8 cellular contexts compared by ENCODE assay signal in genomic region chr19:54464624-54465266, GRCh38. TPM values are rescaled to one million over a fixed set of nuclear protein-coding genes. Genes with fewer than 3 reads are reported as not detected.
DNase-seq lines count a peak whose midpoint lies in the region; ATAC-seq, FAIRE-seq and TF ChIP-seq lines count a peak whose summit lies in the region.

No MANE protein-coding gene starts in this region.

- intact Hi-C loops in spleen (cut with DNase I; ENCODE audit: low total_unique reads) = no loop called here

- peak; percentile 83 for DNase-seq in NK-92 treated with Interleukin-12 subunit alpha and Interleukin-12 subunit beta, amount 100 ng/mL, for 24 hours (lab: John Stamatoyannopoulos, UW)
- DNase-seq in NK-92 (lab: John Stamatoyannopoulos, UW; ENCODE audit: unreplicated experiment) = no peak
- peak; percentile 72 for DNase-seq in NCI-H146 treated with DMSO at 0.1 percent for 48 hours (lab: John Stamatoyannopoulos, UW; ENCODE audit: unreplicated experiment)
- DNase-seq in bronchial epithelial cell (ENCODE audit: low read depth) = peak; percentile 66
- peak; percentile 76 for DNase-seq in inferior parietal cortex (ENCODE audit: extremely low spot score)
- DNase-seq in spleen = peak; percentile 98

- TF ChIP-seq CTCF in VCaP (conservative IDR thresholded peaks at IDR 0.05) (no peak; the same call in 1 of the 2 replicates), bronchial epithelial cell (IDR thresholded peaks at IDR 0.05; ENCODE audit: insufficient read depth, low read length, severe bottlenecking) (no peak), spleen (IDR thresholded peaks at IDR 0.05 in 8 of 11, conservative IDR thresholded peaks at IDR 0.05 in 3 of 11) (peak in 6 of 11 experiments; percentile 4 to 47 (median 42))

- no peaks in the 10 kb centered on the region for H3K9me3 ChIP-seq in spleen

- peak overlapping the region; percentile 82 for H3K4me3 ChIP-seq in bronchial epithelial cell (ENCODE audit: low read depth, low read length)
- H3K4me3 ChIP-seq in spleen = peak overlapping the region; percentile 54 to 74 (median 64)

- peaks cover 7% of the 10 kb centered on the region for H3K36me3 ChIP-seq in bronchial epithelial cell (ENCODE audit: control insufficient read depth, insufficient read depth, low read length)
- H3K36me3 ChIP-seq in spleen = peaks cover 0 to 29% (median 27%) of the 10 kb centered on the region in 6 donors

- peak; percentile 30 for ATAC-seq in HG02840 (IDR thresholded peaks at IDR 0.05; ENCODE audit: low FRiP score, unreplicated experiment)

- no peaks in the 10 kb centered on the region for H3K27me3 ChIP-seq in bronchial epithelial cell (ENCODE audit: control insufficient read depth, insufficient read depth, low read length)
- H3K27me3 ChIP-seq in spleen (replicated peaks in 1 of 7) = peaks cover 0 to 21% (median 0%) of the 10 kb centered on the region in 7 donors

- peaks cover 17 to 61% (median 43%) of the 10 kb centered on the region in 6 donors for H3K4me1 ChIP-seq in spleen

- no peak for FAIRE-seq in bronchial epithelial cell (lab: Jason Lieb, UNC)

- 0 to 4% (median 2%) methylated on average over 6 to 61 of the region's 61 CpGs for WGBS in spleen, 5 donors

- H3K27ac ChIP-seq in VCaP = peak overlapping the region; percentile 96
- peak overlapping the region; percentile 91 to 99 (median 96) for H3K27ac ChIP-seq in spleen

- no peak for TF ChIP-seq POLR2A in spleen (IDR thresholded peaks at IDR 0.05)

RNA-seq across cellular contexts. Expression of gene LENG9, which starts 1.2 kb away (rescaled TPM):
- total RNA-seq in bronchial epithelial cell = 6.5 and 15.0 TPM in 2 replicates
- 1 to 10 TPM; 4.4 to 8.3 (median 6.2) TPM for total RNA-seq in spleen
- 1 to 10 TPM; 1.7 to 4.3 (median 3.5) TPM for polyA plus RNA-seq in spleen

RNA-seq across cellular contexts. Expression of gene CDC42EP5, which starts 8.4 kb away (rescaled TPM):
- total RNA-seq in bronchial epithelial cell (18.2 and 20.4 TPM in 2 replicates), spleen (10 to 100 TPM in 4 of 7 donors, 1 to 10 TPM in 3; 6.6 to 16.1 (median 13.4) TPM)
- 10 to 100 TPM in 2 of 3 donors, 1 to 10 TPM in 1; 9.7 to 15.9 (median 12.8) TPM for polyA plus RNA-seq in spleen

RNA-seq across cellular contexts. Expression of gene LENG8, which starts 15.7 kb away (rescaled TPM):
- total RNA-seq in bronchial epithelial cell (26.3 and 37.8 TPM in 2 replicates), spleen (100 to 1,000 TPM; 123 to 280 (median 183) TPM)
- 100 to 1,000 TPM in 2 of 3 donors, 10 to 100 TPM in 1; 69.2 to 293 (median 110) TPM for polyA plus RNA-seq in spleen

RNA-seq across cellular contexts. Expression of gene LAIR2, which starts 37.9 kb away (rescaled TPM):
- total RNA-seq in bronchial epithelial cell (not detected in 2 replicates), spleen (1 to 10 TPM in 3 of 7 donors, under 1 TPM in 1, not detected in 3; 0.97 to 4.9 (median 3.3) TPM)
- 1 to 10 TPM in 1 of 3 donors, under 1 TPM in 1, not detected in 1; 0.28 to 3.5 TPM for polyA plus RNA-seq in spleen

RNA-seq across cellular contexts. Expression of gene TTYH1, which starts 49.5 kb away (rescaled TPM):
- 0.26 TPM in 1 of 2 replicates, not detected in the other for total RNA-seq in bronchial epithelial cell
- total RNA-seq in spleen = 1 to 10 TPM in 5 of 7 donors, under 1 TPM in 2; 0.97 to 2.9 (median 1.2) TPM
- polyA plus RNA-seq in spleen = 1 to 10 TPM; 1.1 to 3.5 (median 1.2) TPM

Comparison
In these comparisons a context has a peak if more than half of its experiments do, and no peak if none do; other contexts are left out.
1. CTCF ChIP-seq: peak in spleen (6 of 11); none in VCaP (single experiment) and bronchial epithelial cell (single experiment).